In genomic region chr2:177799531-177799930, GRCh38 we compare ENCODE assay signal across 8 cellular contexts.
DNase-seq lines count a peak whose midpoint lies in the region; ATAC-seq and TF ChIP-seq lines count a peak whose summit lies in the region.

No MANE protein-coding gene starts in this region.

- no peak overlapping the region for H3K4me3 ChIP-seq in HFF-Myc (replicated peaks; ENCODE audit: low read depth, low read length)

- CTCF ChIA-PET in RWPE1 (lab: Yijun Ruan, JAX) = interaction anchor here (0.6 kb wide), 4 partner anchors 658 to 1476 kb away, joined by 3 read pairs; no protein-coding TSS in a partner anchor

- ATAC-seq in Right ventricle myocardium superior (ENCODE audit: poor library complexity) (peak; percentile 50), GM21825 (IDR thresholded peaks at IDR 0.05; ENCODE audit: unreplicated experiment) (no peak), HG03354 (IDR thresholded peaks at IDR 0.05; ENCODE audit: poor library complexity, severe bottlenecking, unreplicated experiment) (no peak), HG03039 (IDR thresholded peaks at IDR 0.05; ENCODE audit: unreplicated experiment) (no peak)

- TF ChIP-seq CTCF in HFF-Myc (IDR thresholded peaks at IDR 0.05; ENCODE audit: low read depth, low read length, missing control alignments) (peak; percentile 61), RWPE1 (conservative IDR thresholded peaks at IDR 0.05; ENCODE audit: low read depth) (0 out of 2 replicates have a peak, but pooled peaks have one; percentile 10), type B pancreatic cell (conservative IDR thresholded peaks at IDR 0.05) (peak; percentile 75)

- no peak overlapping the region for H3K27ac Mint-ChIP-seq in type B pancreatic cell

- H3K4me1 Mint-ChIP-seq in type B pancreatic cell (ENCODE audit: unreplicated experiment) = peaks cover 10% of the 10 kb centered on the region

- DNase-seq in COR-L47 (lab: John Stamatoyannopoulos, UW) (peak; percentile 24), HFF-Myc (ENCODE audit: extremely low read depth, low read depth) (peak; percentile 5), RWPE1 (ENCODE audit: low spot score) (no peak), Right ventricle myocardium superior (no peak), type B pancreatic cell (ENCODE audit: extremely low spot score, unreplicated experiment) (no peak)

- intact Hi-C loops in Right ventricle myocardium superior (cut with DNase I) = no loop called here

- H3K27ac ChIP-seq in RWPE1 = no peak overlapping the region

- no peaks in the 10 kb centered on the region for H3K36me3 Mint-ChIP-seq in type B pancreatic cell

- H3K9me3 Mint-ChIP-seq in type B pancreatic cell = no peaks in the 10 kb centered on the region

- no peak overlapping the region for H3K4me3 Mint-ChIP-seq in type B pancreatic cell

- no peaks in the 10 kb centered on the region for H3K27me3 Mint-ChIP-seq in type B pancreatic cell

- POLR2A ChIA-PET in RWPE1 (lab: Yijun Ruan, JAX; ENCODE audit: low non-redundant PET) = no interaction called here

Comparison
In these comparisons a context has a peak if more than half of its experiments do, and no peak if none do; other contexts are left out.
1. DNase-seq: peak in COR-L47 (single experiment) and HFF-Myc (single experiment); none in RWPE1 (single experiment), Right ventricle myocardium superior (single experiment) and type B pancreatic cell (single experiment).
2. CTCF ChIP-seq: peak in every context shown above with its lines; median percentile 75 in type B pancreatic cell; 61 in HFF-Myc; 10 in RWPE1.